Comparison of ENCODE assay signal across 20 cellular contexts in genomic region chr1:245588250-245588649, GRCh38.
"Had no signal": no experiment of that assay in that cellular context is flagged by ENCODE, and none has a peak within 500 bp of the region (broad histone marks: within the 10 kb centered on the region; RNA-seq: fewer than 3 reads in every experiment).

No MANE protein-coding gene starts in this region.

- H3K9me3 Mint-ChIP-seq: activated naive CD4-positive, alpha-beta T cell treated with anti-CD3 and anti-CD28 coated beads, Interleukin-2, amount 50 U/mL, for 24 hours; activated T-helper 1 cell treated with anti-CD3 and anti-CD28 coated beads, Interleukin-12 subunit alpha, Interleukin-12 subunit beta, Interleukin-2, Interleukin-4 antibody, amounts not matched to agents 30 ng/mL and 10 ng/mL and 1 ng/mL, durations not matched to agents 14 hours and 24 hours and 36 hours; effector memory CD8-positive, alpha-beta T cell had no signal

- H3K36me3 ChIP-seq: brain microvascular endothelial cell, esophagus muscularis mucosa, sigmoid colon, upper lobe of left lung had no signal

- H3K27me3 ChIP-seq: brain microvascular endothelial cell, esophagus muscularis mucosa, testis, upper lobe of left lung had no signal

- H3K27ac ChIP-seq: brain microvascular endothelial cell, dorsolateral prefrontal cortex, esophagus muscularis mucosa, sigmoid colon, testis, upper lobe of left lung had no signal

- H3K4me3 Mint-ChIP-seq: activated CD8-positive, alpha-beta T cell treated with anti-CD3 and anti-CD28 coated beads, Interleukin-2, amount 10 ng/mL, durations not matched to agents 7 days and 5 days; activated naive CD4-positive, alpha-beta T cell treated with anti-CD3 and anti-CD28 coated beads, Interleukin-2, amount 50 U/mL, for 24 hours; activated T-helper 1 cell treated with anti-CD3 and anti-CD28 coated beads, Interleukin-12 subunit alpha, Interleukin-12 subunit beta, Interleukin-2, Interleukin-4 antibody, amounts not matched to agents 30 ng/mL and 10 ng/mL and 1 ng/mL, durations not matched to agents 14 hours and 24 hours and 36 hours; effector memory CD8-positive, alpha-beta T cell had no signal

- H3K27ac Mint-ChIP-seq: activated CD8-positive, alpha-beta T cell treated with anti-CD3 and anti-CD28 coated beads, Interleukin-2, amount 10 ng/mL, durations not matched to agents 7 days and 5 days; activated naive CD4-positive, alpha-beta T cell treated with anti-CD3 and anti-CD28 coated beads, Interleukin-2, amount 50 U/mL, for 24 hours; activated T-helper 1 cell treated with anti-CD3 and anti-CD28 coated beads, Interleukin-12 subunit alpha, Interleukin-12 subunit beta, Interleukin-2, Interleukin-4 antibody, amounts not matched to agents 30 ng/mL and 10 ng/mL and 1 ng/mL, durations not matched to agents 14 hours and 24 hours and 36 hours; effector memory CD8-positive, alpha-beta T cell had no signal

- DNase-seq: activated CD4-positive, alpha-beta T cell treated with anti-CD3 and anti-CD28 coated beads for 1 hour; activated CD4-positive, alpha-beta T cell treated with anti-CD3 and anti-CD28 coated beads, Interleukin-2, amount 50 U/mL, for 1 hour; activated CD8-positive, alpha-beta T cell treated with anti-CD3 and anti-CD28 coated beads, Interleukin-2, amount 10 ng/mL, durations not matched to agents 7 days and 5 days; activated gamma-delta T cell treated with Interleukin-2 at 50 U/mL for 16 hours; aorta; brain microvascular endothelial cell; central memory CD4-positive, alpha-beta T cell; dorsolateral prefrontal cortex; effector memory CD8-positive, alpha-beta T cell; glutamatergic neuron; hypothalamus; sigmoid colon; stimulated activated CD4-positive, alpha-beta T cell treated with anti-CD3 and anti-CD28 coated beads, Interleukin-4, amount 100 ng/mL, for 1 hour; stimulated activated naive CD4-positive, alpha-beta T cell; T-helper 9 cell; testis had no signal

- H3K4me1 Mint-ChIP-seq: activated naive CD4-positive, alpha-beta T cell treated with anti-CD3 and anti-CD28 coated beads, Interleukin-2, amount 50 U/mL, for 24 hours had no signal

- H3K4me1 ChIP-seq: testis, upper lobe of left lung had no signal

- H3K9me3 ChIP-seq: esophagus muscularis mucosa, sigmoid colon, testis, upper lobe of left lung had no signal

- ATAC-seq: activated CD8-positive, alpha-beta T cell treated with anti-CD3 and anti-CD28 coated beads, Interleukin-2, amount 10 ng/mL, durations not matched to agents 7 days and 5 days; effector memory CD8-positive, alpha-beta T cell had no signal

- H3K36me3 Mint-ChIP-seq: activated naive CD4-positive, alpha-beta T cell treated with anti-CD3 and anti-CD28 coated beads, Interleukin-2, amount 50 U/mL, for 24 hours had no signal

- H3K27me3 Mint-ChIP-seq: activated naive CD4-positive, alpha-beta T cell treated with anti-CD3 and anti-CD28 coated beads, Interleukin-2, amount 50 U/mL, for 24 hours had no signal

- H3K4me3 ChIP-seq: dorsolateral prefrontal cortex, esophagus muscularis mucosa, sigmoid colon, testis, upper lobe of left lung had no signal
